Comparison of ENCODE assay signal across 31 cellular contexts in genomic region chr22:37771702-37772427, GRCh38. TPM values are rescaled to one million over a fixed set of nuclear protein-coding genes. Genes with fewer than 3 reads are reported as not detected.
"Had no signal": no experiment of that assay in that cellular context is flagged by ENCODE, and none has a peak within 500 bp of the region (broad histone marks: within the 10 kb centered on the region; RNA-seq: fewer than 3 reads in every experiment).

No MANE protein-coding gene starts in this region.

- H3K27ac Mint-ChIP-seq: activated B cell treated with CpG ODN at 0.5 μM for 24 hours; activated CD4-positive, alpha-beta memory T cell treated with anti-CD3 and anti-CD28 coated beads for 36 hours; activated naive CD4-positive, alpha-beta T cell treated with anti-CD3 and anti-CD28 coated beads for 36 hours; activated T-helper 1 cell treated with anti-CD3 and anti-CD28 coated beads, Interleukin-12 subunit alpha, Interleukin-12 subunit beta, Interleukin-2, Interleukin-4 antibody, amounts not matched to agents 30 ng/mL and 10 ng/mL and 1 ng/mL, durations not matched to agents 14 hours and 24 hours and 36 hours; T-cell; T-helper 17 cell had no signal

- H3K9me2 ChIP-seq: SK-N-SH had no signal

- DNase-seq: activated B cell treated with CpG ODN at 0.5 μM for 24 hours; activated CD4-positive, alpha-beta memory T cell treated with anti-CD3 and anti-CD28 coated beads for 36 hours; activated CD4-positive, alpha-beta T cell treated with anti-CD3 and anti-CD28 coated beads for 4 hours; activated CD4-positive, alpha-beta T cell treated with anti-CD3 and anti-CD28 coated beads, Interleukin-2, amount 50 U/mL, for 1 hour; activated CD4-positive, CD25-positive, alpha-beta regulatory T cell treated with anti-CD3 and anti-CD28 coated beads, Interleukin-2, amount 50 U/mL, for 72 hours; activated CD8-positive, alpha-beta memory T cell treated with anti-CD3 and anti-CD28 coated beads, Interleukin-2, amount 50 U/mL, for 4 hours; activated gamma-delta T cell treated with Interleukin-2 at 50 U/mL for 16 hours; activated naive CD4-positive, alpha-beta T cell treated with anti-CD3 and anti-CD28 coated beads for 36 hours; activated T-cell treated with anti-CD3 and anti-CD28 coated beads for 4 hours; activated T-cell treated with anti-CD3 and anti-CD28 coated beads, Interleukin-2, amount 50 U/mL, for 4 hours; body of pancreas; cerebellar nuclear complex; NCI-H1048; NCI-H1436 treated with DMSO at 0.1 percent for 48 hours; NCI-H1694 treated with DMSO at 0.1 percent for 48 hours; NCI-H2029; NCI-H345; NCI-H524 treated with DMSO at 0.1 percent for 48 hours; SHP77 treated with DMSO at 0.1 percent for 48 hours; SK-N-SH; T-cell; T-helper 17 cell had no signal

- H3K4me1 Mint-ChIP-seq: T-cell had no signal

- H3K36me3 Mint-ChIP-seq: activated naive CD4-positive, alpha-beta T cell treated with anti-CD3 and anti-CD28 coated beads, Interleukin-2, amount 50 U/mL, for 72 hours had no signal

- H3K9me3 Mint-ChIP-seq: activated B cell treated with CpG ODN at 0.5 μM for 24 hours; activated CD4-positive, alpha-beta memory T cell treated with anti-CD3 and anti-CD28 coated beads for 36 hours; activated naive CD4-positive, alpha-beta T cell treated with anti-CD3 and anti-CD28 coated beads for 36 hours; activated naive CD4-positive, alpha-beta T cell treated with anti-CD3 and anti-CD28 coated beads, Interleukin-2, amount 50 U/mL, for 72 hours; activated T-cell treated with anti-CD3 and anti-CD28 coated beads, Interleukin-2, amount 50 U/mL, for 4 hours; activated T-helper 1 cell treated with anti-CD3 and anti-CD28 coated beads, Interleukin-12 subunit alpha, Interleukin-12 subunit beta, Interleukin-2, Interleukin-4 antibody, amounts not matched to agents 30 ng/mL and 10 ng/mL and 1 ng/mL, durations not matched to agents 14 hours and 24 hours and 36 hours; T-cell had no signal

- H3K4me3 ChIP-seq: adrenal gland, body of pancreas, breast epithelium, SJSA1 had no signal

- H3K27me3 Mint-ChIP-seq: activated B cell treated with CpG ODN at 0.5 μM for 24 hours; activated CD4-positive, alpha-beta memory T cell treated with anti-CD3 and anti-CD28 coated beads for 36 hours; T-cell; T-helper 17 cell had no signal

- H3K4me2 ChIP-seq: SK-N-SH had no signal

- ATAC-seq: activated naive CD4-positive, alpha-beta T cell treated with anti-CD3 and anti-CD28 coated beads, Interleukin-2, amount 50 U/mL, for 72 hours; activated T-cell treated with anti-CD3 and anti-CD28 coated beads, Interleukin-2, amount 50 U/mL, for 4 hours; body of pancreas; T-cell; T-helper 17 cell had no signal

- H3K9me3 ChIP-seq: adrenal gland, body of pancreas, breast epithelium, SJSA1, SK-N-SH had no signal

- H3K4me3 Mint-ChIP-seq: activated B cell treated with CpG ODN at 0.5 μM for 24 hours; activated CD4-positive, alpha-beta memory T cell treated with anti-CD3 and anti-CD28 coated beads for 36 hours; activated naive CD4-positive, alpha-beta T cell treated with anti-CD3 and anti-CD28 coated beads for 36 hours; activated T-cell treated with anti-CD3 and anti-CD28 coated beads, Interleukin-2, amount 50 U/mL, for 4 hours; activated T-helper 1 cell treated with anti-CD3 and anti-CD28 coated beads, Interleukin-12 subunit alpha, Interleukin-12 subunit beta, Interleukin-2, Interleukin-4 antibody, amounts not matched to agents 30 ng/mL and 10 ng/mL and 1 ng/mL, durations not matched to agents 14 hours and 24 hours and 36 hours; T-cell; T-helper 17 cell had no signal

- H3K27ac ChIP-seq: adrenal gland, body of pancreas, breast epithelium, SJSA1, VCaP had no signal

RNA-seq across cellular contexts. Expression of gene GALR3, which starts 51.3 kb away (rescaled TPM):
- total RNA-seq: activated B cell treated with CpG ODN at 0.5 μM for 24 hours; activated naive CD4-positive, alpha-beta T cell treated with anti-CD3 and anti-CD28 coated beads for 36 hours; activated naive CD4-positive, alpha-beta T cell treated with anti-CD3 and anti-CD28 coated beads, Interleukin-2, amount 50 U/mL, for 72 hours; activated T-cell treated with anti-CD3 and anti-CD28 coated beads, Interleukin-2, amount 50 U/mL, for 4 hours; activated T-helper 1 cell treated with anti-CD3 and anti-CD28 coated beads, Interleukin-12 subunit alpha, Interleukin-12 subunit beta, Interleukin-2, Interleukin-4 antibody, amounts not matched to agents 30 ng/mL and 10 ng/mL and 1 ng/mL, durations not matched to agents 14 hours and 24 hours and 36 hours; astrocyte; body of pancreas; M059J; NCI-H460; SJSA1; T-cell; T-helper 17 cell had no signal
- polyA plus RNA-seq: adrenal gland, SK-N-SH had no signal
